ENCODE assay signal across 8 cellular contexts in the genomic region with DNA sequence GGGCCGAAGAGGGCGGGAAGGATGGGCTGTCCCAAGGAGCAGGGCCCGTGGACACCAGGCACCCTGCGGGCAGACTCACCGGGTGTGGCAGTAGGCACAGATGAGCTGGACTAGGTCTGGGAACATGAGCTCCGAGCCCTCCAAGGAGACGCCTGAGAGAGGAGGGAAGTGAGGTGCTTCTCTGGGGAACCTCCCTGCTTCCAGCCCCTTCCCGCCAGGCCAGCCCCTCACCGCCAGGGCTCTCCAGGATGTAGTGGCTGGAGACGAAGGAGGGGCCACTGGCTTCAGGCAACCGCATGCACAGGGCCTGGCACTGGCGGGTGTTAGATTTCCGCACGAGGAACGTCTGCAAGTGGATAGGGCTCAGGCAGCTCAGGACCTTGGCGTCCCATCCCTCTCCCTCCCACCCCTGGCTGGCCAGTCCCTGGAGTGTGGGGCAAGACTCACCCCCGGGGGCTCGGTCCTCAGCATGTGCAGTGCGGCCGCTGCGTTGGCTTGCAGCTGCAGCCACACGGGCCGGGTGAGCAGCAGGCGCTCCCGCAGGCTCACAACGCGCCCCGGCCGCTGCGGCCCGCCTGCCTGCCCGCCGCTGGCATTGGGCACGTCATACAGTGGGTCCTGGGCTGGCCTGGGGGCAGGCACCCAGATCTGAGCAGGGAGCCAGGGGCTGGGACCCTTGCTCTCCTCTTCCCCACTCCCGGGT. TPM values are rescaled to one million over a fixed set of nuclear protein-coding genes. Genes with fewer than 3 reads are reported as not detected.
DNase-seq lines count a peak whose midpoint lies in the region; ATAC-seq and TF ChIP-seq lines count a peak whose summit lies in the region.

No MANE protein-coding gene starts in this region.

- H3K4me2 ChIP-seq in osteoblast (ENCODE audit: insufficient read depth, low read length) = peak overlapping the region; percentile 96

- peaks cover 36% of the 10 kb centered on the region for H4K20me1 ChIP-seq in osteoblast (ENCODE audit: insufficient read depth, low read length)

- DNase-seq in activated T-cell treated with anti-CD3 and anti-CD28 coated beads, Interleukin-2, amount 50 U/mL, for 24 hours = no peak
- DNase-seq in activated T-cell treated with anti-CD3 and anti-CD28 coated beads, Interleukin-2, amount 50 U/mL, for 48 hours = no peak
- DNase-seq in activated CD8-positive, alpha-beta T cell treated with anti-CD3 and anti-CD28 coated beads for 36 hours = peak; percentile 24
- peak; percentile 63 to 81 for DNase-seq in foreskin fibroblast
- peak; percentile 97 for DNase-seq in osteoblast (ENCODE audit: insufficient read length, low spot score, missing footprints)
- DNase-seq in GM20000 (ENCODE audit: low spot score) = no peak
- no peak for DNase-seq in NCI-H2196 (lab: John Stamatoyannopoulos, UW; ENCODE audit: unreplicated experiment)

- peaks cover 36% of the 10 kb centered on the region for H3K36me3 Mint-ChIP-seq in activated T-cell treated with anti-CD3 and anti-CD28 coated beads, Interleukin-2, amount 50 U/mL, for 24 hours (ENCODE audit: low read depth)
- peaks cover 23% of the 10 kb centered on the region for H3K36me3 Mint-ChIP-seq in activated CD8-positive, alpha-beta T cell treated with anti-CD3 and anti-CD28 coated beads for 36 hours (ENCODE audit: low read depth)

- H3K4me1 ChIP-seq in osteoblast (ENCODE audit: insufficient read depth, low read length) = peaks cover 28% of the 10 kb centered on the region

- no peaks in the 10 kb centered on the region for H3K27me3 ChIP-seq in osteoblast (ENCODE audit: insufficient read depth, low read length)

- ATAC-seq in activated CD8-positive, alpha-beta T cell treated with anti-CD3 and anti-CD28 coated beads for 36 hours = peak; percentile 3
- ATAC-seq in GM21717 (IDR thresholded peaks at IDR 0.05; ENCODE audit: unreplicated experiment) = no peak

- CTCF ChIA-PET in activated CD8-positive, alpha-beta T cell treated with anti-CD3 and anti-CD28 coated beads for 36 hours (lab: Charles Lee) = interaction anchor here (0.7 to 8.7 kb wide), 10 partner anchors 9 to 113 kb away, joined by 3 to 133 read pairs (median 5); partner anchors contain the start of genes BRMS1 and CD248

- H3K4me3 ChIP-seq in foreskin fibroblast (ENCODE audit: low read depth in 1 of 2, low read length in 2 of 2) = peak overlapping the region; percentile 80 to 85
- peak overlapping the region; percentile 82 for H3K4me3 ChIP-seq in osteoblast (ENCODE audit: insufficient read depth, low read length)

- peaks cover 28% of the 10 kb centered on the region for H3K4me1 Mint-ChIP-seq in activated T-cell treated with anti-CD3 and anti-CD28 coated beads, Interleukin-2, amount 50 U/mL, for 24 hours (ENCODE audit: low read depth)
- H3K4me1 Mint-ChIP-seq in activated CD8-positive, alpha-beta T cell treated with anti-CD3 and anti-CD28 coated beads for 36 hours (ENCODE audit: low read depth) = peaks cover 33% of the 10 kb centered on the region

- peak overlapping the region; percentile 62 for H2AFZ ChIP-seq in osteoblast (ENCODE audit: low read length)

- intact Hi-C loops in activated CD8-positive, alpha-beta T cell treated with anti-CD3 and anti-CD28 coated beads for 36 hours (cut with micrococcal nuclease) = no loop called here

- no peak for TF ChIP-seq CTCF in activated CD8-positive, alpha-beta T cell treated with anti-CD3 and anti-CD28 coated beads for 36 hours (IDR thresholded peaks at IDR 0.05)
- peak; percentile 1 for TF ChIP-seq CTCF in foreskin fibroblast (IDR thresholded peaks at IDR 0.05; ENCODE audit: low read depth, low read length)
- TF ChIP-seq CTCF in osteoblast (IDR thresholded peaks at IDR 0.05; ENCODE audit: extremely low read depth, low read depth, low read length) = no peak
- no peak for TF ChIP-seq CTCF in GM20000 (IDR thresholded peaks at IDR 0.05; ENCODE audit: extremely low read depth, missing control alignments)

- no peaks in the 10 kb centered on the region for H3K9me3 Mint-ChIP-seq in activated T-cell treated with anti-CD3 and anti-CD28 coated beads, Interleukin-2, amount 50 U/mL, for 24 hours
- no peaks in the 10 kb centered on the region for H3K9me3 Mint-ChIP-seq in activated CD8-positive, alpha-beta T cell treated with anti-CD3 and anti-CD28 coated beads for 36 hours

- H3K79me2 ChIP-seq in osteoblast (ENCODE audit: insufficient read depth, low read length) = peaks cover 36% of the 10 kb centered on the region

- H3K27ac ChIP-seq in osteoblast (ENCODE audit: low read depth, low read length) = peak overlapping the region; percentile 97

- H3K9me3 ChIP-seq in osteoblast (ENCODE audit: low read depth, low read length) = no peaks in the 10 kb centered on the region

- POLR2A ChIA-PET in activated CD8-positive, alpha-beta T cell treated with anti-CD3 and anti-CD28 coated beads for 36 hours (lab: Charles Lee) = interaction anchor here (1.6 to 4.7 kb wide), 5 partner anchors 9 to 36 kb away, joined by 5 to 38 read pairs (median 7); partner anchors contain the start of genes B4GAT1, BRMS1, CD248 and SLC29A2

- no peaks in the 10 kb centered on the region for H3K27me3 Mint-ChIP-seq in activated T-cell treated with anti-CD3 and anti-CD28 coated beads, Interleukin-2, amount 50 U/mL, for 24 hours
- H3K27me3 Mint-ChIP-seq in activated CD8-positive, alpha-beta T cell treated with anti-CD3 and anti-CD28 coated beads for 36 hours = no peaks in the 10 kb centered on the region

- peak overlapping the region; percentile 67 for H3K4me3 Mint-ChIP-seq in activated T-cell treated with anti-CD3 and anti-CD28 coated beads, Interleukin-2, amount 50 U/mL, for 24 hours
- peak overlapping the region; percentile 66 for H3K4me3 Mint-ChIP-seq in activated CD8-positive, alpha-beta T cell treated with anti-CD3 and anti-CD28 coated beads for 36 hours

- no peak overlapping the region for H3K27ac Mint-ChIP-seq in activated T-cell treated with anti-CD3 and anti-CD28 coated beads, Interleukin-2, amount 50 U/mL, for 24 hours
- H3K27ac Mint-ChIP-seq in activated CD8-positive, alpha-beta T cell treated with anti-CD3 and anti-CD28 coated beads for 36 hours = peak overlapping the region; percentile 85

- H3K36me3 ChIP-seq in osteoblast (ENCODE audit: insufficient read depth, low read length) = peaks cover 55% of the 10 kb centered on the region

RNA-seq across cellular contexts. Expression of gene RIN1, which starts 0.6 kb away (rescaled TPM):
- 1 to 10 TPM; 1.1 to 1.6 TPM for total RNA-seq in activated CD8-positive, alpha-beta T cell treated with anti-CD3 and anti-CD28 coated beads for 36 hours
- 27.1 and 31.8 TPM in 2 replicates for total RNA-seq in osteoblast

RNA-seq across cellular contexts. Expression of gene BRMS1, which starts 9.2 kb away (rescaled TPM):
- total RNA-seq in activated CD8-positive, alpha-beta T cell treated with anti-CD3 and anti-CD28 coated beads for 36 hours = 10 to 100 TPM; 35.7 to 35.9 TPM
- 43.0 and 43.1 TPM in 2 replicates for total RNA-seq in osteoblast

RNA-seq across cellular contexts. Expression of gene B4GAT1, which starts 11.7 kb away (rescaled TPM):
- 1 to 10 TPM; 9.4 to 9.5 TPM for total RNA-seq in activated CD8-positive, alpha-beta T cell treated with anti-CD3 and anti-CD28 coated beads for 36 hours
- total RNA-seq in osteoblast = 20.6 and 21.2 TPM in 2 replicates

RNA-seq across cellular contexts. Expression of gene CD248, which starts 18.8 kb away (rescaled TPM):
- total RNA-seq in activated CD8-positive, alpha-beta T cell treated with anti-CD3 and anti-CD28 coated beads for 36 hours = 10 to 100 TPM; 16.3 to 16.8 TPM
- total RNA-seq in osteoblast = 103 and 107 TPM in 2 replicates

RNA-seq across cellular contexts. Expression of gene SLC29A2, which starts 35.9 kb away (rescaled TPM):
- total RNA-seq in activated CD8-positive, alpha-beta T cell treated with anti-CD3 and anti-CD28 coated beads for 36 hours = 10 to 100 TPM; 11.8 to 12.2 TPM
- under 0.01 and 0.29 TPM in 2 replicates for total RNA-seq in osteoblast

Comparison
In these comparisons a context has a peak if more than half of its experiments do, and no peak if none do; other contexts are left out.
1. DNase-seq: peak in activated CD8-positive, alpha-beta T cell treated with anti-CD3 and anti-CD28 coated beads for 36 hours (single experiment), foreskin fibroblast (2 of 2) and osteoblast (single experiment); none in activated T-cell treated with anti-CD3 and anti-CD28 coated beads, Interleukin-2, amount 50 U/mL, for 24 hours (single experiment), activated T-cell treated with anti-CD3 and anti-CD28 coated beads, Interleukin-2, amount 50 U/mL, for 48 hours (0 of 2), GM20000 (single experiment) and NCI-H2196 (single experiment).
2. RNA of gene RIN1, which starts 0.6 kb away (total RNA-seq): 27.1 to 31.8 TPM in osteoblast; 1.1 to 1.6 TPM in activated CD8-positive, alpha-beta T cell treated with anti-CD3 and anti-CD28 coated beads for 36 hours; every median in the first group is over 10 times any median in the second.